Comparison of ENCODE assay signal across 21 cellular contexts in genomic region chr12:19657401-19657800, GRCh38.
"Had no signal": no experiment of that assay in that cellular context is flagged by ENCODE, and none has a peak within 500 bp of the region (broad histone marks: within the 10 kb centered on the region; RNA-seq: fewer than 3 reads in every experiment).

No MANE protein-coding gene starts in this region.

- H3K36me3 ChIP-seq: heart left ventricle, sigmoid colon, transverse colon, vagina had no signal

- H3K27me3 Mint-ChIP-seq: effector memory CD8-positive, alpha-beta T cell; natural killer cell treated with Interleukin-12 subunit alpha and Interleukin-12 subunit beta and Interleukin-15 and Interleukin-18, amount 100 ng/mL, for 72 hours had no signal

- H3K4me3 Mint-ChIP-seq: effector memory CD8-positive, alpha-beta T cell; mesothelial cell of epicardium; natural killer cell treated with Interleukin-12 subunit alpha and Interleukin-12 subunit beta and Interleukin-15 and Interleukin-18, amount 100 ng/mL, for 72 hours had no signal

- H3K27ac ChIP-seq: body of pancreas, heart left ventricle, parathyroid adenoma, sigmoid colon, transverse colon, vagina, VCaP had no signal

- H3K4me1 ChIP-seq: body of pancreas, parathyroid adenoma, transverse colon, vagina had no signal

- DNase-seq: activated CD4-positive, alpha-beta T cell treated with anti-CD3 and anti-CD28 coated beads for 1 hour; activated CD4-positive, alpha-beta T cell treated with anti-CD3 and anti-CD28 coated beads, Interleukin-2, amount 50 U/mL, for 4 hours; activated gamma-delta T cell; amniotic stem cell; body of pancreas; effector memory CD8-positive, alpha-beta T cell; heart left ventricle; kidney; sigmoid colon; stimulated activated CD8-positive, alpha-beta memory T cell treated with anti-CD3 and anti-CD28 coated beads, Interleukin-4, amount 100 ng/mL, for 48 hours; stimulated activated naive CD4-positive, alpha-beta T cell treated with Interleukin-2 at 50 U/mL for 16 hours; T-helper 2 cell; transverse colon had no signal

- H3K9me3 Mint-ChIP-seq: effector memory CD8-positive, alpha-beta T cell; mesothelial cell of epicardium; natural killer cell treated with Interleukin-12 subunit alpha and Interleukin-12 subunit beta and Interleukin-15 and Interleukin-18, amount 100 ng/mL, for 72 hours had no signal

- H3K27me3 ChIP-seq: body of pancreas, heart left ventricle, sigmoid colon, transverse colon, vagina had no signal

- H3K27ac Mint-ChIP-seq: activated naive CD4-positive, alpha-beta T cell treated with anti-CD3 and anti-CD28 coated beads, Interleukin-2, amount 50 U/mL, for 72 hours; mesothelial cell of epicardium; natural killer cell treated with Interleukin-12 subunit alpha and Interleukin-12 subunit beta and Interleukin-15 and Interleukin-18, amount 100 ng/mL, for 72 hours had no signal

- H3K4me3 ChIP-seq: body of pancreas, heart left ventricle, lung, sigmoid colon, transverse colon, vagina had no signal

- H3K9me3 ChIP-seq: body of pancreas, heart left ventricle, sigmoid colon, transverse colon, vagina had no signal

- H3K36me3 Mint-ChIP-seq: activated naive CD4-positive, alpha-beta T cell treated with anti-CD3 and anti-CD28 coated beads, Interleukin-2, amount 50 U/mL, for 72 hours; mesothelial cell of epicardium; natural killer cell treated with Interleukin-12 subunit alpha and Interleukin-12 subunit beta and Interleukin-15 and Interleukin-18, amount 100 ng/mL, for 72 hours had no signal

- ATAC-seq: activated naive CD4-positive, alpha-beta T cell treated with anti-CD3 and anti-CD28 coated beads, Interleukin-2, amount 50 U/mL, for 72 hours; body of pancreas; effector memory CD8-positive, alpha-beta T cell; heart left ventricle; left lobe of liver; natural killer cell treated with Interleukin-12 subunit alpha and Interleukin-12 subunit beta and Interleukin-15 and Interleukin-18, amount 100 ng/mL, for 72 hours had no signal
